In the genomic region with DNA sequence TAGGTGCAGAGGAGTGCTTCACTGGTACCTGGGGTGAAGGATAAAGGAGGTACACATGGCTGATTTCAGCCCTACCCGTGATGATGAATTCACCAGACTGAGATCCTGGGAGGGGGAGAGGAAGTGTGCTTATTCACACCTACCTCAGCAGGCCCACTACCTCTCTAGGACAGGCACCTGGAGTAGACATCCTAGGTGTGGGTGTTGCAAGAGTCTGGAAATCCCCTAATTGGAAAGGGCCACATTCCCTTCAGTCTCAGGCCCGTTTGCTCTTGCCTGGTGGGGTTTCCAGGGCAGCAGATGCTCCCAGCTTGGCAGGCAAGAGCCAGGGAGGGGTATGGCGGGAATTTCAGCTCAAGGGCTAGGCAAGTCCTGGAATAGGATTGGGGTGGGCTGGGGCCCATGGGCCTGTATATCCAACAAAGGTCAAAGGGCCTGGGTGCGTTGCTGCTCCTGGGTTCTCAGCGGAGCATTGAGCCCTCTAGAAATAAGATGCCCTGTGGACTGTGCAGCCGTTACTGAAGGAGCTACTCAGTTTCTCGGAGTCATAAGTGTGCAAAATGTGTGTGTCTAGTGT, we compare ENCODE assay signal across 19 cellular contexts. TPM values are rescaled to one million over a fixed set of nuclear protein-coding genes. Genes with fewer than 3 reads are reported as not detected.
DNase-seq lines count a peak whose midpoint lies in the region; ATAC-seq, FAIRE-seq and TF ChIP-seq lines count a peak whose summit lies in the region.
"Had no signal": no experiment of that assay in that cellular context is flagged by ENCODE, and none has a peak within 500 bp of the region (broad histone marks: within the 10 kb centered on the region; RNA-seq: fewer than 3 reads in every experiment).

No MANE protein-coding gene starts in this region.

- H3K36me3 Mint-ChIP-seq in MCF 10A (ENCODE audit: insufficient read depth, unreplicated experiment), result no peaks in the 10 kb centered on the region
- H3K36me3 Mint-ChIP-seq: CD4-positive, CD25-positive, alpha-beta regulatory T cell had no signal

- FAIRE-seq in H54 (lab: Jason Lieb, UNC), result no peak
- FAIRE-seq: GM12891 had no signal

- TF ChIP-seq CTCF in MCF 10A (IDR thresholded peaks at IDR 0.05; ENCODE audit: unreplicated experiment) (no peak), breast epithelium (IDR thresholded peaks at IDR 0.05) (no peak)

- BruUV-seq in MCF 10A (replicated peaks; lab: Mats Ljungman, UMichigan), result no TSS peak

- H3K4me3 Mint-ChIP-seq in MCF 10A (ENCODE audit: unreplicated experiment), result no peak overlapping the region
- H3K4me3 Mint-ChIP-seq: CD4-positive, CD25-positive, alpha-beta regulatory T cell; GM23338; IgD-negative memory B cell had no signal

- no peaks in the 10 kb centered on the region for H3K36me3 ChIP-seq in breast epithelium
- H3K36me3 ChIP-seq: BLaER1 treated with 17β-estradiol and CSF1 and Interleukin-3, amounts not matched to agents 10 nM and 100 nM; HAP-1 had no signal

- H3K27me3 ChIP-seq in breast epithelium, result no peaks in the 10 kb centered on the region
- H3K27me3 ChIP-seq: BLaER1 treated with 17β-estradiol and CSF1 and Interleukin-3, amounts not matched to agents 10 nM and 100 nM had no signal

- H3K27ac ChIP-seq in breast epithelium (no peak overlapping the region), epithelial cell of prostate (no peak overlapping the region), caudate nucleus (ENCODE audit: low read depth, low read length) (no peak overlapping the region)
- H3K27ac ChIP-seq: BLaER1 treated with 17β-estradiol and CSF1 and Interleukin-3, amounts not matched to agents 10 nM and 100 nM had no signal

- CTCF ChIA-PET in MCF 10A (lab: Yijun Ruan, JAX), result interaction anchor here (0.8 to 4.5 kb wide), 4 partner anchors 13 to 77 kb away, joined by 3 to 24 read pairs (median 4); no protein-coding TSS in a partner anchor

- intact Hi-C loops in MCF 10A (cut with micrococcal nuclease), result no loop called here
- intact Hi-C loops in breast epithelium (cut with DNase I; ENCODE audit: low total_unique reads), result no loop called here

- DNase-seq in MCF 10A (ENCODE audit: unreplicated experiment) (peak; percentile 14), breast epithelium (ENCODE audit: low spot score in 2 of 2) (no peak), epithelial cell of prostate (ENCODE audit: low read depth, low spot score) (peak; percentile 14), kidney tubule cell (ENCODE audit: low spot score) (peak; percentile 83), HT-29 (ENCODE audit: low spot score) (no peak), caudate nucleus (lab: John Stamatoyannopoulos, UW) (no peak), H54 (ENCODE audit: insufficient read length, low spot score) (no peak)
- DNase-seq: ACHN; CD4-positive, CD25-positive, alpha-beta regulatory T cell; DMS79 had no signal

- H3K4me3 ChIP-seq in breast epithelium, result no peak overlapping the region
- H3K4me3 ChIP-seq: BLaER1 treated with 17β-estradiol and CSF1 and Interleukin-3, amounts not matched to agents 10 nM and 100 nM; GM23338; HAP-1 had no signal

- H3K4me1 Mint-ChIP-seq in MCF 10A (ENCODE audit: insufficient read depth, unreplicated experiment), result no peaks in the 10 kb centered on the region
- H3K4me1 Mint-ChIP-seq: CD4-positive, CD25-positive, alpha-beta regulatory T cell; GM23338; IgD-negative memory B cell had no signal

- TF ChIP-seq POLR2A in breast epithelium (IDR thresholded peaks at IDR 0.05), result no peak
- TF ChIP-seq POLR2A in H54 (IDR thresholded peaks at IDR 0.05; ENCODE audit: low read depth, low read length), result no peak

- H3K9me3 ChIP-seq in breast epithelium, result no peaks in the 10 kb centered on the region
- H3K9me3 ChIP-seq: BLaER1 treated with 17β-estradiol and CSF1 and Interleukin-3, amounts not matched to agents 10 nM and 100 nM had no signal

- H3K4me1 ChIP-seq in breast epithelium, result no peaks in the 10 kb centered on the region
- H3K4me1 ChIP-seq: HAP-1 had no signal

- ATAC-seq in HG03432 (IDR thresholded peaks at IDR 0.05; ENCODE audit: unreplicated experiment), result no peak
- ATAC-seq: GM23338 had no signal

- H3K9me3 Mint-ChIP-seq in MCF 10A (ENCODE audit: unreplicated experiment), result peaks cover 12% of the 10 kb centered on the region
- H3K9me3 Mint-ChIP-seq: CD4-positive, CD25-positive, alpha-beta regulatory T cell; GM23338 had no signal

- H3K27me3 Mint-ChIP-seq in MCF 10A (ENCODE audit: insufficient read depth, unreplicated experiment), result peaks cover 29% of the 10 kb centered on the region

- H3K27ac Mint-ChIP-seq in MCF 10A (ENCODE audit: low read depth, unreplicated experiment), result no peak overlapping the region
- H3K27ac Mint-ChIP-seq: CD4-positive, CD25-positive, alpha-beta regulatory T cell; GM23338 had no signal

- POLR2A ChIA-PET in MCF 10A (lab: Yijun Ruan, JAX), result interaction anchor here (0.5 to 1.0 kb wide), 3 partner anchors 11 to 29 kb away, joined by 3 read pairs; no protein-coding TSS in a partner anchor

RNA-seq across cellular contexts. Expression of gene CCL21, which starts 5.8 kb away (rescaled TPM):
- total RNA-seq in MCF 10A (2022) (not detected in 2 replicates), breast epithelium (10 to 100 TPM in 2 of 3 donors, 1 to 10 TPM in 1; 5.9 to 84.9 (median 12.0) TPM)
- total RNA-seq in HT-29 (2014; rRNA removed; shearing (Covaris generic)), result not detected in 2 replicates
- total RNA-seq: A172; CD4-positive, CD25-positive, alpha-beta regulatory T cell; G401; GM23338; HT1080 had no signal

RNA-seq across cellular contexts. Expression of gene CCL19, which starts 24.7 kb away (rescaled TPM):
- total RNA-seq in MCF 10A (2022) (not detected in 2 replicates), breast epithelium (1 to 10 TPM in 2 of 3 donors, under 1 TPM in 1; 0.88 to 5.6 (median 1.3) TPM)
- not detected in 2 replicates for total RNA-seq in HT-29 (2014; rRNA removed; shearing (Covaris generic))
- total RNA-seq: A172; CD4-positive, CD25-positive, alpha-beta regulatory T cell; G401; GM23338; HT1080 had no signal

RNA-seq across cellular contexts. Expression of gene CCL27, which starts 53.3 kb away (rescaled TPM):
- total RNA-seq in MCF 10A (2022) (0.49 TPM in 1 of 2 replicates, not detected in the other), breast epithelium (not detected)
- total RNA-seq in HT-29 (2014; rRNA removed; shearing (Covaris generic)), result not detected in 2 replicates
- total RNA-seq: CD4-positive, CD25-positive, alpha-beta regulatory T cell; G401; GM23338 had no signal

Comparison
In these comparisons a context has a peak if more than half of its experiments do, and no peak if none do; other contexts are left out.
1. DNase-seq: peak in MCF 10A (single experiment), epithelial cell of prostate (single experiment) and kidney tubule cell (single experiment); none in breast epithelium (0 of 2), HT-29 (single experiment), caudate nucleus (0 of 61) and H54 (single experiment).